8 cellular contexts compared by ENCODE assay signal in the genomic region with DNA sequence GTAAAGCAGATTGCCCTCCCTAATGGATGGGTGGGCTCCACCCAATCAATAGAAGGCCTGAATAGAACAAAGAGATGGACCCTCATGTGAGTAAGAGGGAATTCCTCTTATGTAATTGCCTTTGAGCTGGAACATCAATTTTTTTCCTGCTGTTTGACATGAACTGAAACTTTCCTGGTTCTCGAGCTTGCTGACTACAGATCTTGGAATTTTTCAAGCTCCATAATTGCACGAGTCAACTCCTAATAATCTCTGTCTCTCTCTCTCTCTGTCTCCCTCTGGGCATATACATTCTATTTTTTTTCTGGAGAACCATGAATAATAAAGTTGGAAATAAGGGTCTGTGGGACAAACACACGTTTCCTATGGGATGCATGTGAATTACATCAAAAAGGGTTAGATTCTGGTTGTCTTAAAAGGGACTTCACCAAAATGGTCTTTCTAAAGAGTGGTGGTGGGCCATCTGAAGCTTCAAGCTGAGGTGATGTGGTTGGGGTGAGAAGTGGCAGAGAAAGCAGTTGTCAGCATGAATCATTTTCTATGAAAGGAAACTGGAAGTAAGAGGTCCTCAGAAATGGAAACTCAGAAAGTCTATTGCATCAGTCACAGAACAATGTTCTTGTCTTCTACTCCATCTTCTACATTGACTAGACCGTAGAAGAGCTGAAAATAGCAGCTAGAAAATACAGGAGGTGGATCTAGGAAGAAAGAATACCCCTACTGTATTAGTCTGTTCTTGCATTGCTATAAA. TPM values are rescaled to one million over a fixed set of nuclear protein-coding genes. Genes with fewer than 3 reads are reported as not detected.
DNase-seq lines count a peak whose midpoint lies in the region; ATAC-seq and TF ChIP-seq lines count a peak whose summit lies in the region.

No MANE protein-coding gene starts in this region.

- H3K27me3 ChIP-seq in brain microvascular endothelial cell (replicated peaks) (no peaks in the 10 kb centered on the region), left ventricle myocardium inferior (ENCODE audit: low read depth) (no peaks in the 10 kb centered on the region)

- H3K4me3 ChIP-seq in brain microvascular endothelial cell (ENCODE audit: low read depth, low read length) (no peak overlapping the region), left ventricle myocardium inferior (no peak overlapping the region)

- DNase-seq in AG20443 (ENCODE audit: low spot score) (peak; percentile 25), GM20000 (ENCODE audit: low spot score) (peak; percentile 68), KBM-7 (peak; percentile 12), brain microvascular endothelial cell (no peak), SHP77 (lab: John Stamatoyannopoulos, UW) (no peak), left ventricle myocardium inferior (no peak), DMS53 (lab: John Stamatoyannopoulos, UW) (no peak)

- TF ChIP-seq POLR2A in GM18505 (IDR thresholded peaks at IDR 0.05; ENCODE audit: borderline replicate concordance, extremely low read depth, insufficient read depth, insufficient read length): no peak

- H3K27ac ChIP-seq in brain microvascular endothelial cell (peak overlapping the region; percentile 28), left ventricle myocardium inferior (replicated peaks) (no peak overlapping the region)

- H3K9me3 ChIP-seq in left ventricle myocardium inferior (replicated peaks): no peaks in the 10 kb centered on the region

- TF ChIP-seq CTCF in GM20000 (IDR thresholded peaks at IDR 0.05; ENCODE audit: extremely low read depth, missing control alignments) (no peak), brain microvascular endothelial cell (IDR thresholded peaks at IDR 0.05; ENCODE audit: low read depth, low read length, missing control alignments) (no peak), left ventricle myocardium inferior (IDR thresholded peaks at IDR 0.05; ENCODE audit: borderline replicate concordance) (no peak)

- H3K36me3 ChIP-seq in brain microvascular endothelial cell (replicated peaks): no peaks in the 10 kb centered on the region
- H3K36me3 ChIP-seq in left ventricle myocardium inferior: no peaks in the 10 kb centered on the region

- intact Hi-C loops in left ventricle myocardium inferior (cut with micrococcal nuclease): no loop called here

- H3K4me1 ChIP-seq in left ventricle myocardium inferior: peaks cover 4% of the 10 kb centered on the region

- in situ Hi-C loops in KBM-7 (cut with MboI; ENCODE audit: low pct_unique_long_range_greater_than_20kb, low sequenced_read_pairs): no loop called here
- in situ Hi-C loops in brain microvascular endothelial cell (cut with HindIII; ENCODE audit: low pct_ligation_motif_present, low sequenced_read_pairs): no loop called here

- no peak for ATAC-seq in GM18505 (IDR thresholded peaks at IDR 0.05; ENCODE audit: unreplicated experiment)

RNA-seq across cellular contexts. Expression of a gene that starts 47.0 kb away (rescaled TPM):
- total RNA-seq in left ventricle myocardium inferior: 61.9 TPM

RNA-seq across cellular contexts. Expression of a gene that starts 51.3 kb away (rescaled TPM):
- 26.1 TPM for total RNA-seq in left ventricle myocardium inferior

Comparison
In these comparisons a context has a peak if more than half of its experiments do, and no peak if none do; other contexts are left out.
1. DNase-seq: peak in AG20443 (single experiment), GM20000 (single experiment) and KBM-7 (single experiment); none in brain microvascular endothelial cell (single experiment), SHP77 (0 of 2), left ventricle myocardium inferior (single experiment) and DMS53 (single experiment).